ENCODE assay signal across 14 cellular contexts in the genomic region with DNA sequence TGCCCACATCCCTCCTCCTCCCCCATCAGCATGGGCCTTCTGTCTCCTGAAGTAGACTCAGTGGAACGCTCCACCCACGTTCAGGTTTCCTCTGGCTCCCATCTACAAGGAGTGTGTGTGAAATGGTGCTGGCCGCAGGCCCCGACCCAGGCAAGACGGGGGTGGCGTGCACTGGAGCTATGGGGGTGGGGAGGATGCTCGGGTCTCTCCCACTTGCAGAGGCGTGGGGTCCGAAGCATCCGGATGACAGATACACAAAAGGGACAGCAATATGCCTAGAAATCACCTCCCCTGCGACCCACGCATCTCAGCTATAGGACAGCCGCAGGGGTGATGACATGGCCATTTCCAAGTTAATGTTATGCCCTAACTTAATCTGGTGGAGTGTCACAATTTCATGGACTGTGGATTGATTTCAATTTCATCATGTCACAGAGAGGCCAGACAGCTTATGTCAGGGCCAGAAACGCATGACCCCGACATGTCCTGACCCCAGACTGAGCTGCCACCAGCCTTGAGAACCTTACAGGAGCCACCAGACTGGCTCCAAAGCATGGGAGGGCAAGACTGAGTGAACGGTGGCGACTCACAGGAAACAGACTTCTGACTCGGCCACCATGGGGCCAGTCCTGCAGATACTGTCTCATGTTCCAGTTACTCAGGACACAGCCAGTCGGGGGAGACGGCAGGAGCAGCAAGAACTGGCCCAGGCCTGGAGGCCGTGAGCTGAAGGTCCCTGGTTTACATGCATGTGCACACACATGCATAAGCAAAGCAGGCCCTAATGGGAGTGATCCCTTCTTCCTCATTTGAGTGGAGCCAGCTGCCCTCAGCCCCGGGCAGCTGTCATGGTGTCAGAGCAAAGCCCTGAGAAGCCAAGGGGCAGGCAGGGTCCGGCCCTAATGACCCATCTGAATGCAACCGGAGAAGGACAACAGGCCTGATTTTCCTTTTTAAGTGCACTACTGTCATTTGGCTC.
DNase-seq lines count a peak whose midpoint lies in the region; ATAC-seq and TF ChIP-seq lines count a peak whose summit lies in the region.
"Had no signal": no experiment of that assay in that cellular context is flagged by ENCODE, and none has a peak within 500 bp of the region (broad histone marks: within the 10 kb centered on the region; RNA-seq: fewer than 3 reads in every experiment).

No MANE protein-coding gene starts in this region.

- H3K9me3 Mint-ChIP-seq in activated T-cell treated with anti-CD3 and anti-CD28 coated beads, Interleukin-2, amount 50 U/mL, for 24 hours, result no peaks in the 10 kb centered on the region
- no peaks in the 10 kb centered on the region for H3K9me3 Mint-ChIP-seq in stimulated activated effector memory CD8-positive, alpha-beta T cell treated with anti-CD3 and anti-CD28 coated beads, Interleukin-12 subunit alpha, Interleukin-12 subunit beta, amount 100 ng/mL, for 72 hours
- H3K9me3 Mint-ChIP-seq: naive thymus-derived CD8-positive, alpha-beta T cell had no signal

- peak overlapping the region; percentile 34 for H3K27ac Mint-ChIP-seq in activated T-cell treated with anti-CD3 and anti-CD28 coated beads, Interleukin-2, amount 50 U/mL, for 24 hours
- peak overlapping the region; percentile 80 for H3K27ac Mint-ChIP-seq in stimulated activated effector memory CD8-positive, alpha-beta T cell treated with anti-CD3 and anti-CD28 coated beads, Interleukin-12 subunit alpha, Interleukin-12 subunit beta, amount 100 ng/mL, for 72 hours

- TF ChIP-seq CTCF in fibroblast of the aortic adventitia (IDR thresholded peaks at IDR 0.05; ENCODE audit: insufficient read depth, low read length), result no peak

- H3K36me3 Mint-ChIP-seq in activated T-cell treated with anti-CD3 and anti-CD28 coated beads, Interleukin-2, amount 50 U/mL, for 24 hours (ENCODE audit: low read depth), result peaks cover 95% of the 10 kb centered on the region
- H3K36me3 Mint-ChIP-seq in stimulated activated effector memory CD8-positive, alpha-beta T cell treated with anti-CD3 and anti-CD28 coated beads, Interleukin-12 subunit alpha, Interleukin-12 subunit beta, amount 100 ng/mL, for 72 hours, result peaks cover 84% of the 10 kb centered on the region

- no peak overlapping the region for H3K4me3 ChIP-seq in fibroblast of the aortic adventitia (ENCODE audit: low read depth, low read length)
- H3K4me3 ChIP-seq: tibial artery had no signal

- H3K4me3 Mint-ChIP-seq in activated T-cell treated with anti-CD3 and anti-CD28 coated beads, Interleukin-2, amount 50 U/mL, for 24 hours, result no peak overlapping the region
- H3K4me3 Mint-ChIP-seq in stimulated activated effector memory CD8-positive, alpha-beta T cell treated with anti-CD3 and anti-CD28 coated beads, Interleukin-12 subunit alpha, Interleukin-12 subunit beta, amount 100 ng/mL, for 72 hours, result no peak overlapping the region
- H3K4me3 Mint-ChIP-seq: naive thymus-derived CD8-positive, alpha-beta T cell had no signal

- peak; percentile 22 for ATAC-seq in stimulated activated effector memory CD8-positive, alpha-beta T cell treated with anti-CD3 and anti-CD28 coated beads, Interleukin-12 subunit alpha, Interleukin-12 subunit beta, amount 100 ng/mL, for 72 hours
- ATAC-seq: naive thymus-derived CD8-positive, alpha-beta T cell had no signal

- peak; percentile 30 for DNase-seq in activated T-cell treated with anti-CD3 and anti-CD28 coated beads, Interleukin-2, amount 50 U/mL, for 24 hours
- no peak for DNase-seq in activated T-cell treated with anti-CD3 and anti-CD28 coated beads for 4 hours
- DNase-seq in MV-4-11 (lab: John Stamatoyannopoulos, UW), result peak; percentile 42
- DNase-seq in fibroblast of the aortic adventitia (ENCODE audit: low read depth), result peak; percentile 18
- no peak for DNase-seq in stimulated activated effector memory CD8-positive, alpha-beta T cell treated with anti-CD3 and anti-CD28 coated beads, Interleukin-12 subunit alpha, Interleukin-12 subunit beta, amount 100 ng/mL, for 72 hours (ENCODE audit: low spot score in 2 of 2)
- DNase-seq in epidermal melanocyte (ENCODE audit: insufficient read length, low spot score), result no peak
- DNase-seq in RPMI8226, result no peak
- DNase-seq in NCI-H2227 (lab: John Stamatoyannopoulos, UW; ENCODE audit: unreplicated experiment), result no peak
- DNase-seq: ACHN; naive thymus-derived CD8-positive, alpha-beta T cell; NCI-H345; retina; stimulated activated CD4-positive, alpha-beta T cell treated with anti-CD3 and anti-CD28 coated beads, Interleukin-1b, Interleukin-23, amount 100 ng/mL, for 48 hours; tibial artery had no signal

- H3K4me1 Mint-ChIP-seq in activated T-cell treated with anti-CD3 and anti-CD28 coated beads, Interleukin-2, amount 50 U/mL, for 24 hours (ENCODE audit: low read depth), result peaks cover 2% of the 10 kb centered on the region
- peaks cover 8% of the 10 kb centered on the region for H3K4me1 Mint-ChIP-seq in stimulated activated effector memory CD8-positive, alpha-beta T cell treated with anti-CD3 and anti-CD28 coated beads, Interleukin-12 subunit alpha, Interleukin-12 subunit beta, amount 100 ng/mL, for 72 hours
- H3K4me1 Mint-ChIP-seq: naive thymus-derived CD8-positive, alpha-beta T cell had no signal

- no peaks in the 10 kb centered on the region for H3K27me3 Mint-ChIP-seq in activated T-cell treated with anti-CD3 and anti-CD28 coated beads, Interleukin-2, amount 50 U/mL, for 24 hours
- H3K27me3 Mint-ChIP-seq: naive thymus-derived CD8-positive, alpha-beta T cell had no signal

Comparison
In these comparisons a context has a peak if more than half of its experiments do, and no peak if none do; other contexts are left out.
1. DNase-seq: peak in activated T-cell treated with anti-CD3 and anti-CD28 coated beads, Interleukin-2, amount 50 U/mL, for 24 hours (single experiment), MV-4-11 (single experiment) and fibroblast of the aortic adventitia (single experiment); none in activated T-cell treated with anti-CD3 and anti-CD28 coated beads for 4 hours (single experiment), stimulated activated effector memory CD8-positive, alpha-beta T cell treated with anti-CD3 and anti-CD28 coated beads, Interleukin-12 subunit alpha, Interleukin-12 subunit beta, amount 100 ng/mL, for 72 hours (0 of 2), epidermal melanocyte (single experiment), RPMI8226 (single experiment) and NCI-H2227 (single experiment).